In genomic region chr18:57764087-57764486, GRCh38 we compare ENCODE assay signal across 3 cellular contexts.
TF ChIP-seq lines count a peak whose summit lies in the region.

No MANE protein-coding gene starts in this region.

TF ChIP-seq in HEK293, 187 proteins besides CTCF, POLR2A, EP300 and RAD21 (continued from another document):
- TF ChIP-seq ZBTB8A (tag by site-specific recombination; IDR thresholded peaks at IDR 0.05) (no peak), ZNF366 (tag by site-specific recombination; conservative IDR thresholded peaks at IDR 0.05) (peak; percentile 76), ZBTB20 (tag by site-specific recombination; IDR thresholded peaks at IDR 0.05) (no peak), ZNF677 (tag by site-specific recombination; IDR thresholded peaks at IDR 0.05) (no peak)

TF ChIP-seq in K562, 482 proteins besides CTCF, POLR2A, EP300 and RAD21:
- TF ChIP-seq, protein P1, sequence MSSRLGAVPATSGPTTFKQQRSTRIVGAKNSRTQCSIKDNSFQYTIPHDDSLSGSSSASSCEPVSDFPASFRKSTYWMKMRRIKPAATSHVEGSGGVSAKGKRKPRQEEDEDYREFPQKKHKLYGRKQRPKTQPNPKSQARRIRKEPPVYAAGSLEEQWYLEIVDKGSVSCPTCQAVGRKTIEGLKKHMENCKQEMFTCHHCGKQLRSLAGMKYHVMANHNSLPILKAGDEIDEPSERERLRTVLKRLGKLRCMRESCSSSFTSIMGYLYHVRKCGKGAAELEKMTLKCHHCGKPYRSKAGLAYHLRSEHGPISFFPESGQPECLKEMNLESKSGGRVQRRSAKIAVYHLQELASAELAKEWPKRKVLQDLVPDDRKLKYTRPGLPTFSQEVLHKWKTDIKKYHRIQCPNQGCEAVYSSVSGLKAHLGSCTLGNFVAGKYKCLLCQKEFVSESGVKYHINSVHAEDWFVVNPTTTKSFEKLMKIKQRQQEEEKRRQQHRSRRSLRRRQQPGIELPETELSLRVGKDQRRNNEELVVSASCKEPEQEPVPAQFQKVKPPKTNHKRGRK (tag; IDR thresholded peaks at IDR 0.05) = peak; percentile 90
- TF ChIP-seq IRF1 (CRISPR knock-in tag; IDR thresholded peaks at IDR 0.05; ENCODE audit: borderline replicate concordance) = no peak
- no peak for TF ChIP-seq LEF1 (IDR thresholded peaks at IDR 0.05)
- TF ChIP-seq EZH2 (IDR thresholded peaks at IDR 0.05; ENCODE audit: borderline replicate concordance, low read depth, low read length) = no peak
- TF ChIP-seq, protein P2, sequence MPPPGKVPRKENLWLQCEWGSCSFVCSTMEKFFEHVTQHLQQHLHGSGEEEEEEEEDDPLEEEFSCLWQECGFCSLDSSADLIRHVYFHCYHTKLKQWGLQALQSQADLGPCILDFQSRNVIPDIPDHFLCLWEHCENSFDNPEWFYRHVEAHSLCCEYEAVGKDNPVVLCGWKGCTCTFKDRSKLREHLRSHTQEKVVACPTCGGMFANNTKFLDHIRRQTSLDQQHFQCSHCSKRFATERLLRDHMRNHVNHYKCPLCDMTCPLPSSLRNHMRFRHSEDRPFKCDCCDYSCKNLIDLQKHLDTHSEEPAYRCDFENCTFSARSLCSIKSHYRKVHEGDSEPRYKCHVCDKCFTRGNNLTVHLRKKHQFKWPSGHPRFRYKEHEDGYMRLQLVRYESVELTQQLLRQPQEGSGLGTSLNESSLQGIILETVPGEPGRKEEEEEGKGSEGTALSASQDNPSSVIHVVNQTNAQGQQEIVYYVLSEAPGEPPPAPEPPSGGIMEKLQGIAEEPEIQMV (tag; conservative IDR thresholded peaks at IDR 0.05; ENCODE audit: low read depth) = no peak

TF ChIP-seq in GM12891, 5 proteins besides CTCF, POLR2A, EP300 and RAD21 (continued from another document):
- TF ChIP-seq SPI1 (IDR thresholded peaks at IDR 0.05; ENCODE audit: low read depth, low read length) (no peak), PAX5 (IDR thresholded peaks at IDR 0.05; ENCODE audit: insufficient read depth, low read length, severe bottlenecking) (no peak)
